Comparison of ENCODE assay signal across 20 cellular contexts in the genomic region with DNA sequence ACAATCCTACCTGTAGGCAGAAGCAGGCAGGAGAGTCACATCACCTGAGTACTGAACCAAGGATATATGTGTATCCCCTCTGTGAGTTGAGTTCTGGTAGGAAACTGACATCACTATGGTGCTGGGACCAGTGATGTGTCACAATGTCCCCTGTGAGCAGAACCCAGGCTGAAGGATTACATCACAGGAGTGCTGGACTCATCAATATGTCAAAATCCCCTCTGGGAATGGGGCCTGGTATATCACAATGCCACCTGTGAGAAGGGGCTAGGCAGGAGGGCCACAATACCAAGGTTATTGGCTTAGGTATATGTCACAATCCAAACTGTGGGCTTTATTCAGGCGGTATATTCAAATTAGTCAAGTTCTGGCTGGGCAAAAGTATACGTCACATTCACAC.
"Had no signal": no experiment of that assay in that cellular context is flagged by ENCODE, and none has a peak within 500 bp of the region (broad histone marks: within the 10 kb centered on the region; RNA-seq: fewer than 3 reads in every experiment).

No MANE protein-coding gene starts in this region.

- H3K9me3 ChIP-seq: gastrocnemius medialis, heart right ventricle, lower lobe of right lung had no signal

- H3K4me1 ChIP-seq: gastrocnemius medialis, heart right ventricle, left lung, lower lobe of right lung had no signal

- H3K27me3 ChIP-seq: gastrocnemius medialis, left lung had no signal

- H3K36me3 ChIP-seq: esophagus squamous epithelium, gastrocnemius medialis, heart right ventricle, left lung, lower lobe of right lung had no signal

- H3K4me3 ChIP-seq: coronary artery, dorsolateral prefrontal cortex, esophagus squamous epithelium, gastrocnemius medialis, heart right ventricle, left lung, lower lobe of right lung, mucosa of descending colon had no signal

- DNase-seq: dermis blood vessel endothelial cell; dorsolateral prefrontal cortex; effector CD4-positive, alpha-beta T cell; effector memory CD4-positive, alpha-beta T cell; esophagus squamous epithelium; foreskin fibroblast; foreskin melanocyte; gastrocnemius medialis; glutamatergic neuron; head of caudate nucleus; heart right ventricle; hippocampal formation; left cardiac atrium; left lung; left ventricle myocardium superior; lower lobe of right lung; mesenchymal stem cell; mucosa of descending colon had no signal

- H3K27ac ChIP-seq: coronary artery, dorsolateral prefrontal cortex, esophagus squamous epithelium, gastrocnemius medialis, heart right ventricle, left lung, lower lobe of right lung had no signal

- H3K4me3 Mint-ChIP-seq: mesothelial cell of epicardium had no signal

- ATAC-seq: gastrocnemius medialis, heart right ventricle, left cardiac atrium, left lung, left ventricle myocardium superior, lower lobe of right lung, mucosa of descending colon had no signal

- H3K27ac Mint-ChIP-seq: mesothelial cell of epicardium had no signal

- H3K4me1 Mint-ChIP-seq: mesothelial cell of epicardium had no signal
